Comparison of ENCODE assay signal across 1 cellular context in genomic region chr18:7122376-7122775, GRCh38.
TF ChIP-seq lines count a peak whose summit lies in the region.

No MANE protein-coding gene starts in this region.

TF ChIP-seq in H1, 55 proteins besides CTCF, POLR2A, EP300 and RAD21:
- no peak for TF ChIP-seq SRF (IDR thresholded peaks at IDR 0.05; ENCODE audit: low read depth, low read length)
- no peak for TF ChIP-seq BCL11A (IDR thresholded peaks at IDR 0.05; ENCODE audit: low read depth in 2 of 2, low read length in 2 of 2)
- TF ChIP-seq JUN (IDR thresholded peaks at IDR 0.05; ENCODE audit: low read depth, low read length): no peak
- TF ChIP-seq E2F6 (IDR thresholded peaks at IDR 0.05): no peak
- TF ChIP-seq CREB1 (IDR thresholded peaks at IDR 0.05): no peak
- TF ChIP-seq SIX5 (IDR thresholded peaks at IDR 0.05; ENCODE audit: low read depth, low read length): no peak
- TF ChIP-seq ZNF274 (IDR thresholded peaks at IDR 0.05; ENCODE audit: borderline replicate concordance, extremely low read depth, low read length): no peak
- no peak for TF ChIP-seq SP1 (IDR thresholded peaks at IDR 0.05; ENCODE audit: low read depth, low read length)
- TF ChIP-seq CHD1 (IDR thresholded peaks at IDR 0.05; ENCODE audit: low read depth, low read length): no peak
- no peak for TF ChIP-seq SIRT6 (IDR thresholded peaks at IDR 0.05; ENCODE audit: low read length)
- TF ChIP-seq USF2 (IDR thresholded peaks at IDR 0.05; ENCODE audit: low read length): no peak
- no peak for TF ChIP-seq TBP (IDR thresholded peaks at IDR 0.05; ENCODE audit: low read depth, low read length)
- no peak for TF ChIP-seq POU5F1 (IDR thresholded peaks at IDR 0.05; ENCODE audit: low read depth, low read length)
